In the genomic region with DNA sequence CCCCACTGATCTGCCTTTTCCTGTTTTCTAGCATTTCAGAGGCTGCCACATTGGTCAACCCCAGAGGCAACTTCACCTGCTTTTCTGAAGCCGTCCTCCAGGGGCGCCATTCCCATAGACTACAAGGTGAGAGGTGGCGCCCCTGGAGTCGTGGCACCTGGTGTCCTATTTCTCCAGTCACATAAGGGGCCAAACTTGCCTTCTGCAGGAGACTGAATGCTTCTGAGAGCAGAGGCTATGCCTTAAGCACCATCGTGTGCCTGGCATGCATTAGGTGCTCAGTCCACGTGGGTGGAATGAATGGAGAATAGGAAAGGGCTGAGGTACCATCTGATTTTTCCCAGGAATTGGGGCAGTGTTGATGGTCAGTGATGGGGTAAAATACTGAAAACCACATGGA, we compare ENCODE assay signal across 7 cellular contexts.
DNase-seq lines count a peak whose midpoint lies in the region; ATAC-seq and TF ChIP-seq lines count a peak whose summit lies in the region.

No MANE protein-coding gene starts in this region.

- CTCF ChIA-PET in CD4-positive, alpha-beta memory T cell (lab: Charles Lee; ENCODE audit: partially characterized antibody) = no interaction called here

- DNase-seq in ELF-1 (ENCODE audit: low read depth, low spot score) = peak; percentile 84
- DNase-seq in H7 = peak; percentile 71
- DNase-seq in activated CD4-positive, alpha-beta T cell treated with anti-CD3 and anti-CD28 coated beads, Interleukin-2, amount 50 U/mL, for 48 hours = peak; percentile 43 to 53
- DNase-seq in mesothelial cell of epicardium (ENCODE audit: low spot score in 2 of 2, unreplicated experiment in 2 of 2) = peak in 1 of 2 experiments; percentile 40
- DNase-seq in medulla oblongata (ENCODE audit: extremely low spot score) = no peak
- no peak for DNase-seq in CD4-positive, alpha-beta memory T cell

- no peaks in the 10 kb centered on the region for H3K9me3 Mint-ChIP-seq in mesothelial cell of epicardium
- peaks cover 0 to 6% (median 3%) of the 10 kb centered on the region in 8 donors for H3K9me3 Mint-ChIP-seq in CD4-positive, alpha-beta memory T cell

- no peaks in the 10 kb centered on the region for H3K4me1 ChIP-seq in CD4-positive, alpha-beta memory T cell (ENCODE audit: insufficient read depth, low read length)

- no peak for ATAC-seq in HG03095 (IDR thresholded peaks at IDR 0.05; ENCODE audit: unreplicated experiment)

- no peak overlapping the region for H3K4me3 ChIP-seq in H7 (ENCODE audit: insufficient read depth, low read depth, low read length)
- H3K4me3 ChIP-seq in CD4-positive, alpha-beta memory T cell (ENCODE audit: low read length in 2 of 2) = no peak overlapping the region

- no peaks in the 10 kb centered on the region for H3K36me3 ChIP-seq in H7 (replicated peaks; ENCODE audit: control insufficient read depth, insufficient read depth, low read length)
- no peaks in the 10 kb centered on the region for H3K36me3 ChIP-seq in CD4-positive, alpha-beta memory T cell (ENCODE audit: insufficient read depth, low read length)

- peak; percentile 69 for TF ChIP-seq CTCF in mesothelial cell of epicardium (IDR thresholded peaks at IDR 0.05; ENCODE audit: unreplicated experiment)

- H3K27me3 ChIP-seq in H7 (ENCODE audit: control insufficient read depth, insufficient read depth, low read length) = no peaks in the 10 kb centered on the region
- H3K27me3 ChIP-seq in CD4-positive, alpha-beta memory T cell (ENCODE audit: insufficient read depth, low read length) = no peaks in the 10 kb centered on the region

- H3K9me3 ChIP-seq in CD4-positive, alpha-beta memory T cell (ENCODE audit: control insufficient read depth in 1 of 2, low read length in 2 of 2) = no peaks in the 10 kb centered on the region

- no peaks in the 10 kb centered on the region for H3K36me3 Mint-ChIP-seq in mesothelial cell of epicardium
- H3K36me3 Mint-ChIP-seq in CD4-positive, alpha-beta memory T cell = no peaks in the 10 kb centered on the region

- H3K27ac Mint-ChIP-seq in mesothelial cell of epicardium = no peak overlapping the region
- no peak overlapping the region for H3K27ac Mint-ChIP-seq in CD4-positive, alpha-beta memory T cell

- no peak overlapping the region for H3K4me3 Mint-ChIP-seq in mesothelial cell of epicardium
- no peak overlapping the region for H3K4me3 Mint-ChIP-seq in CD4-positive, alpha-beta memory T cell

- intact Hi-C loops in CD4-positive, alpha-beta memory T cell (cut with micrococcal nuclease) = no loop called here

- H3K27me3 Mint-ChIP-seq in mesothelial cell of epicardium (ENCODE audit: low read depth) = peaks cover 20% of the 10 kb centered on the region
- H3K27me3 Mint-ChIP-seq in CD4-positive, alpha-beta memory T cell = peaks cover 15 to 23% of the 10 kb centered on the region in 2 donors

- no peak overlapping the region for H3K27ac ChIP-seq in CD4-positive, alpha-beta memory T cell (ENCODE audit: low read depth, low read length)

- peaks cover 10% of the 10 kb centered on the region for H3K4me1 Mint-ChIP-seq in mesothelial cell of epicardium
- H3K4me1 Mint-ChIP-seq in CD4-positive, alpha-beta memory T cell = no peaks in the 10 kb centered on the region

- POLR2A ChIA-PET in CD4-positive, alpha-beta memory T cell (lab: Charles Lee; ENCODE audit: partially characterized antibody) = no interaction called here

Comparison
In these comparisons a context has a peak if more than half of its experiments do, and no peak if none do; other contexts are left out.
1. DNase-seq: peak in ELF-1 (single experiment), H7 (single experiment) and activated CD4-positive, alpha-beta T cell treated with anti-CD3 and anti-CD28 coated beads, Interleukin-2, amount 50 U/mL, for 48 hours (2 of 2); none in medulla oblongata (single experiment) and CD4-positive, alpha-beta memory T cell (0 of 5).